ENCODE assay signal across 16 cellular contexts in the genomic region with DNA sequence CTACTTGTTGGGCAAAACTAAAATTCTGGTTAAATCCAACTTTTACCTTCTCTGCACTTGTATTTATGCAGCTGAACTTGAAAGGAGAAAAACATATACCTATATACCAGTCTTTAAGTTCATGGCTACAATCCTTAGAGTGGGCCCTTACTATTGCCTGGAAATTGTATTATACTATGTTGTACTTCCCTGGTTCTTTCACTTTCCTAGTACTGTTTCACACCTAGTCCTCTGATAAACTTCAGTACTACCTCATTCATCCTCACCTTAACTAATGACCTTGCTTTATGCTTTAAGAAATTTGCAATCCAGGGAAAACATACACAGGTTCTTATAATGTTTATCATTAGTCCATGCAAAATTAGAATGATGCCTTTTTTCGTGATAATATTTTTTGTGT.
DNase-seq lines count a peak whose midpoint lies in the region.
"Had no signal": no experiment of that assay in that cellular context is flagged by ENCODE, and none has a peak within 500 bp of the region (broad histone marks: within the 10 kb centered on the region; RNA-seq: fewer than 3 reads in every experiment).

No MANE protein-coding gene starts in this region.

- H3K27me3 ChIP-seq in CD4-positive, alpha-beta memory T cell (ENCODE audit: insufficient read depth, low read length): no peaks in the 10 kb centered on the region
- H3K27me3 ChIP-seq: BE2C had no signal

- H3K4me1 Mint-ChIP-seq in activated T-cell treated with anti-CD3 and anti-CD28 coated beads, Interleukin-2, amount 50 U/mL, for 24 hours (ENCODE audit: low read depth): peaks cover 89% of the 10 kb centered on the region
- peaks cover 60 to 92% (median 77%) of the 10 kb centered on the region in 4 donors for H3K4me1 Mint-ChIP-seq in CD4-positive, alpha-beta memory T cell
- peaks cover 83% of the 10 kb centered on the region for H3K4me1 Mint-ChIP-seq in activated naive CD8-positive, alpha-beta T cell treated with anti-CD3 and anti-CD28 coated beads for 36 hours

- DNase-seq in activated T-cell treated with anti-CD3 and anti-CD28 coated beads, Interleukin-2, amount 50 U/mL, for 24 hours: no peak
- no peak for DNase-seq in activated T-cell treated with anti-CD3 and anti-CD28 coated beads for 4 hours
- DNase-seq in CD4-positive, alpha-beta memory T cell: no peak
- no peak for DNase-seq in activated naive CD8-positive, alpha-beta T cell treated with anti-CD3 and anti-CD28 coated beads for 36 hours
- no peak for DNase-seq in DMS 273 treated with DMSO at 0.1 percent for 48 hours (lab: John Stamatoyannopoulos, UW)
- DNase-seq in cerebellar cortex (ENCODE audit: low spot score): no peak
- DNase-seq in HuH-7 (ENCODE audit: low spot score): no peak
- DNase-seq: ACHN, BE2C, MM.1S, NCI-H1105, NCI-H187, NCI-H446, PC-3 had no signal

- H3K4me1 ChIP-seq in CD4-positive, alpha-beta memory T cell (ENCODE audit: insufficient read depth, low read length): peaks cover 88% of the 10 kb centered on the region
- H3K4me1 ChIP-seq: BE2C had no signal

- H3K27ac Mint-ChIP-seq in activated T-cell treated with anti-CD3 and anti-CD28 coated beads, Interleukin-2, amount 50 U/mL, for 24 hours: peak overlapping the region; percentile 59
- H3K27ac Mint-ChIP-seq in CD4-positive, alpha-beta memory T cell: peak overlapping the region in 4 of 7 donors; percentile 36 to 88 (median 54)
- H3K27ac Mint-ChIP-seq in activated naive CD8-positive, alpha-beta T cell treated with anti-CD3 and anti-CD28 coated beads for 36 hours: peak overlapping the region; percentile 57

- no peak overlapping the region for H3K27ac ChIP-seq in CD4-positive, alpha-beta memory T cell (ENCODE audit: low read depth, low read length)
- H3K27ac ChIP-seq in KOPT-K1 (ENCODE audit: low read depth, low read length, poor library complexity, severe bottlenecking): peak overlapping the region; percentile 95
- H3K27ac ChIP-seq: KMS-11 had no signal

- no peaks in the 10 kb centered on the region for H3K36me3 ChIP-seq in CD4-positive, alpha-beta memory T cell (ENCODE audit: insufficient read depth, low read length)
- H3K36me3 ChIP-seq in KOPT-K1 (ENCODE audit: insufficient read depth, low read length): peaks cover 8% of the 10 kb centered on the region; the same call in 1 of the 2 replicates
- H3K36me3 ChIP-seq: BE2C had no signal

- H3K4me3 ChIP-seq in CD4-positive, alpha-beta memory T cell (ENCODE audit: low read length in 2 of 2): no peak overlapping the region

- H3K27me3 Mint-ChIP-seq in activated T-cell treated with anti-CD3 and anti-CD28 coated beads, Interleukin-2, amount 50 U/mL, for 24 hours: no peaks in the 10 kb centered on the region
- no peaks in the 10 kb centered on the region for H3K27me3 Mint-ChIP-seq in CD4-positive, alpha-beta memory T cell
- no peaks in the 10 kb centered on the region for H3K27me3 Mint-ChIP-seq in activated naive CD8-positive, alpha-beta T cell treated with anti-CD3 and anti-CD28 coated beads for 36 hours

- H3K4me3 Mint-ChIP-seq in activated T-cell treated with anti-CD3 and anti-CD28 coated beads, Interleukin-2, amount 50 U/mL, for 24 hours: no peak overlapping the region
- H3K4me3 Mint-ChIP-seq in CD4-positive, alpha-beta memory T cell: peak overlapping the region in 3 of 8 donors; percentile 2 to 18 (median 3)
- no peak overlapping the region for H3K4me3 Mint-ChIP-seq in activated naive CD8-positive, alpha-beta T cell treated with anti-CD3 and anti-CD28 coated beads for 36 hours

- CTCF ChIA-PET in CD4-positive, alpha-beta memory T cell (lab: Charles Lee; ENCODE audit: partially characterized antibody): interaction anchor here (0.6 to 1.7 kb wide), 2 partner anchors 58 to 108 kb away, joined by 3 to 5 read pairs; no protein-coding TSS in a partner anchor

- intact Hi-C loops in CD4-positive, alpha-beta memory T cell (cut with micrococcal nuclease): no loop called here

- H3K9me3 Mint-ChIP-seq in activated T-cell treated with anti-CD3 and anti-CD28 coated beads, Interleukin-2, amount 50 U/mL, for 24 hours: no peaks in the 10 kb centered on the region
- H3K9me3 Mint-ChIP-seq in CD4-positive, alpha-beta memory T cell: no peaks in the 10 kb centered on the region
- peaks cover 2% of the 10 kb centered on the region for H3K9me3 Mint-ChIP-seq in activated naive CD8-positive, alpha-beta T cell treated with anti-CD3 and anti-CD28 coated beads for 36 hours

- peaks cover 24% of the 10 kb centered on the region for H3K36me3 Mint-ChIP-seq in activated T-cell treated with anti-CD3 and anti-CD28 coated beads, Interleukin-2, amount 50 U/mL, for 24 hours (ENCODE audit: low read depth)
- H3K36me3 Mint-ChIP-seq in CD4-positive, alpha-beta memory T cell: peaks cover 0 to 10% of the 10 kb centered on the region in 2 donors
- H3K36me3 Mint-ChIP-seq in activated naive CD8-positive, alpha-beta T cell treated with anti-CD3 and anti-CD28 coated beads for 36 hours: peaks cover 53% of the 10 kb centered on the region

- POLR2A ChIA-PET in CD4-positive, alpha-beta memory T cell (lab: Charles Lee; ENCODE audit: partially characterized antibody): no interaction called here

- H3K9me3 ChIP-seq in CD4-positive, alpha-beta memory T cell (ENCODE audit: control insufficient read depth in 1 of 2, low read length in 2 of 2): no peaks in the 10 kb centered on the region
- H3K9me3 ChIP-seq in KOPT-K1 (ENCODE audit: insufficient read depth, low read length, poor library complexity, severe bottlenecking): no peaks in the 10 kb centered on the region
- H3K9me3 ChIP-seq: BE2C had no signal
